In genomic region chr17:76442341-76443338, GRCh38 we compare ENCODE assay signal across 2 cellular contexts.
TF ChIP-seq lines count a peak whose summit lies in the region.

No MANE protein-coding gene starts in this region.

TF ChIP-seq in A549, 52 proteins besides CTCF, POLR2A, EP300 and RAD21:
- TF ChIP-seq FOSL2 (IDR thresholded peaks at IDR 0.05) (no peak), FOSL2 (CRISPR knock-in tag; IDR thresholded peaks at IDR 0.05) (0 out of 2 replicates have a peak, but pooled peaks have one; percentile 12), MAFK (IDR thresholded peaks at IDR 0.05; ENCODE audit: partially characterized antibody) (peak; percentile 46), HDAC2 (IDR thresholded peaks at IDR 0.05) (no peak)

TF ChIP-seq in endothelial cell of umbilical vein, 7 proteins besides CTCF, POLR2A, EP300 and RAD21:
- no peak for TF ChIP-seq EZH2 (IDR thresholded peaks at IDR 0.05; ENCODE audit: borderline replicate concordance, low read depth, low read length, severe bottlenecking)
- peak; percentile 20 for TF ChIP-seq JUN (IDR thresholded peaks at IDR 0.05; ENCODE audit: borderline replicate concordance, insufficient read depth, insufficient read length, low read depth)
- TF ChIP-seq MAX (IDR thresholded peaks at IDR 0.05; ENCODE audit: insufficient read depth, insufficient read length): no peak
- peak; percentile 75 for TF ChIP-seq FOS (IDR thresholded peaks at IDR 0.05; ENCODE audit: borderline replicate concordance, insufficient read depth, low read length)
- peak; percentile 62 for TF ChIP-seq GATA2 (IDR thresholded peaks at IDR 0.05; ENCODE audit: insufficient read depth, insufficient read length, low read depth, low read length)
- no peak for TF ChIP-seq MYC (IDR thresholded peaks at IDR 0.05; ENCODE audit: low read depth, low read length)
- no peak for TF ChIP-seq POLR2AphosphoS5 (IDR thresholded peaks at IDR 0.05; ENCODE audit: insufficient read depth, low read depth, low read length)
TF ChIP-seq in endothelial cell of umbilical vein: peak in this region for 3.
